In the genomic region with DNA sequence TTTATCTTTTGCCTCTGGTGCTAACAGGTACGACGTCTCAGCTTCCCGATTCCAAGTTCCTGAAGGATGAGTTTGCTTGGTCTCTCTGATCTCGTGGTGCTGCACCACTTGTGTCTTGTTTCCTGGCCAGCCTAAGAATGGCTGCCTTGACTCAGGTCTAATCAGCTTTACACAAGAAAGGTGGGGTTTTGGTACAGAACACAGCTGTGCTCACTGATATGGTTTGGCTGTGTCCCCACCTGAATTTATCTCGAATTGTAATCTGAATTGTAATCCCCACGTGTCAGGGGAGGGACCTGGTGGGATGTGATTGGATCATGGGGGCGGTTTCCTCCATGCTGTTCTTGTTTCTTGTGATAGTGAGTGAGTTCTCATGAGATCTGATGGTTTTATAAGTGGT, we compare ENCODE assay signal across 34 cellular contexts.
"Had no signal": no experiment of that assay in that cellular context is flagged by ENCODE, and none has a peak within 500 bp of the region (broad histone marks: within the 10 kb centered on the region; RNA-seq: fewer than 3 reads in every experiment).

No MANE protein-coding gene starts in this region.

- H3K27ac ChIP-seq: ascending aorta, VCaP had no signal

- H3K27me3 ChIP-seq: ascending aorta had no signal

- ATAC-seq: activated CD8-positive, alpha-beta T cell treated with anti-CD3 and anti-CD28 coated beads for 36 hours; activated naive CD8-positive, alpha-beta T cell treated with anti-CD3 and anti-CD28 coated beads, Interleukin-2, amount 50 U/mL, for 24 hours; activated T-cell treated with anti-CD3 and anti-CD28 coated beads, Interleukin-2, amount 50 U/mL, for 4 hours; activated T-cell treated with anti-CD3 and anti-CD28 coated beads, Interleukin-2, amount 50 U/mL, for 72 hours; activated T-helper 17 cell treated with anti-CD3 and anti-CD28 coated beads, Interleukin-2, amount 50 U/mL, for 72 hours had no signal

- H3K9me3 ChIP-seq: ascending aorta had no signal

- H3K4me1 ChIP-seq: ascending aorta had no signal

- H3K4me3 Mint-ChIP-seq: activated B cell treated with CpG ODN at 0.5 μM for 24 hours; activated CD4-positive, alpha-beta memory T cell treated with anti-CD3 and anti-CD28 coated beads for 36 hours; activated CD8-positive, alpha-beta T cell treated with anti-CD3 and anti-CD28 coated beads for 36 hours; activated naive CD4-positive, alpha-beta T cell treated with anti-CD3 and anti-CD28 coated beads for 36 hours; activated naive CD8-positive, alpha-beta T cell; activated naive CD8-positive, alpha-beta T cell treated with anti-CD3 and anti-CD28 coated beads, Interleukin-2, amount 10 ng/mL, durations not matched to agents 7 days and 5 days; activated naive CD8-positive, alpha-beta T cell treated with anti-CD3 and anti-CD28 coated beads, Interleukin-2, amount 50 U/mL, for 24 hours; activated T-cell treated with anti-CD3 and anti-CD28 coated beads, Interleukin-2, amount 50 U/mL, for 4 hours; activated T-cell treated with anti-CD3 and anti-CD28 coated beads, Interleukin-2, amount 50 U/mL, for 72 hours; activated T-helper 1 cell treated with anti-CD3 and anti-CD28 coated beads, Interleukin-12 subunit alpha, Interleukin-12 subunit beta, Interleukin-2, Interleukin-4 antibody, amounts not matched to agents 30 ng/mL and 10 ng/mL and 1 ng/mL, durations not matched to agents 14 hours and 24 hours and 36 hours; activated T-helper 17 cell treated with anti-CD3 and anti-CD28 coated beads, Interleukin-2, amount 50 U/mL, for 72 hours; brain; T-helper 1 cell treated with Interleukin-12 subunit alpha and Interleukin-12 subunit beta and Interleukin-4 antibody, amounts not matched to agents 30 μg/mL and 1 μg/mL, for 36 hours; T-helper 2 cell treated with Interferon-gamma antibody and Interleukin-4, amounts not matched to agents 5 μg/mL and 100 μg/mL, for 36 hours had no signal

- FAIRE-seq: TTC549 had no signal

- DNase-seq: activated B cell treated with CpG ODN at 0.5 μM for 24 hours; activated CD4-positive, alpha-beta memory T cell treated with anti-CD3 and anti-CD28 coated beads for 36 hours; activated CD4-positive, alpha-beta T cell treated with anti-CD3 and anti-CD28 coated beads for 48 hours; activated CD4-positive, alpha-beta T cell treated with anti-CD3 and anti-CD28 coated beads, Interleukin-2, amount 50 U/mL, for 1 hour; activated CD4-positive, alpha-beta T cell treated with anti-CD3 and anti-CD28 coated beads, Interleukin-2, amount 50 U/mL, for 4 hours; activated CD4-positive, CD25-positive, alpha-beta regulatory T cell treated with anti-CD3 and anti-CD28 coated beads, Interleukin-2, amount 50 U/mL, for 72 hours; activated CD8-positive, alpha-beta memory T cell treated with anti-CD3 and anti-CD28 coated beads, Interleukin-2, amount 50 U/mL, for 4 hours; activated CD8-positive, alpha-beta T cell treated with anti-CD3 and anti-CD28 coated beads for 36 hours; activated effector memory CD4-positive, alpha-beta T cell treated with anti-CD3 and anti-CD28 coated beads, Interleukin-2, amount 50 U/mL, for 16 hours; activated gamma-delta T cell treated with Interleukin-2 at 50 U/mL for 16 hours; activated naive CD4-positive, alpha-beta T cell; activated naive CD4-positive, alpha-beta T cell treated with anti-CD3 and anti-CD28 coated beads for 36 hours; activated naive CD4-positive, alpha-beta T cell treated with anti-CD3 and anti-CD28 coated beads, Interleukin-2, amount 50 U/mL, for 16 hours; activated naive CD8-positive, alpha-beta T cell treated with anti-CD3 and anti-CD28 coated beads, Interleukin-2, amount 10 ng/mL, durations not matched to agents 7 days and 5 days; activated naive CD8-positive, alpha-beta T cell treated with anti-CD3 and anti-CD28 coated beads, Interleukin-2, amount 50 U/mL, for 24 hours; activated T-cell treated with anti-CD3 and anti-CD28 coated beads for 4 hours; activated T-cell treated with anti-CD3 and anti-CD28 coated beads, Interleukin-2, amount 50 U/mL, for 1 hour; activated T-cell treated with anti-CD3 and anti-CD28 coated beads, Interleukin-2, amount 50 U/mL, for 4 hours; activated T-cell treated with anti-CD3 and anti-CD28 coated beads, Interleukin-2, amount 50 U/mL, for 72 hours; amygdala; anterior cingulate cortex; central memory CD4-positive, alpha-beta T cell; T-helper 1 cell; T-helper 2 cell; T-helper 9 cell had no signal

- H3K27me3 Mint-ChIP-seq: activated naive CD8-positive, alpha-beta T cell treated with anti-CD3 and anti-CD28 coated beads, Interleukin-2, amount 10 ng/mL, durations not matched to agents 7 days and 5 days had no signal

- H3K36me3 ChIP-seq: ascending aorta had no signal

- H3K27ac Mint-ChIP-seq: activated B cell treated with CpG ODN at 0.5 μM for 24 hours; activated CD4-positive, alpha-beta memory T cell treated with anti-CD3 and anti-CD28 coated beads for 36 hours; activated CD8-positive, alpha-beta T cell treated with anti-CD3 and anti-CD28 coated beads for 36 hours; activated naive CD4-positive, alpha-beta T cell treated with anti-CD3 and anti-CD28 coated beads for 36 hours; activated naive CD8-positive, alpha-beta T cell; activated naive CD8-positive, alpha-beta T cell treated with anti-CD3 and anti-CD28 coated beads, Interleukin-2, amount 10 ng/mL, durations not matched to agents 7 days and 5 days; activated naive CD8-positive, alpha-beta T cell treated with anti-CD3 and anti-CD28 coated beads, Interleukin-2, amount 50 U/mL, for 24 hours; activated T-cell treated with anti-CD3 and anti-CD28 coated beads, Interleukin-2, amount 50 U/mL, for 72 hours; activated T-helper 1 cell treated with anti-CD3 and anti-CD28 coated beads, Interleukin-12 subunit alpha, Interleukin-12 subunit beta, Interleukin-2, Interleukin-4 antibody, amounts not matched to agents 30 ng/mL and 10 ng/mL and 1 ng/mL, durations not matched to agents 14 hours and 24 hours and 36 hours; activated T-helper 17 cell treated with anti-CD3 and anti-CD28 coated beads, Interleukin-2, amount 50 U/mL, for 72 hours; brain; T-helper 1 cell treated with Interleukin-12 subunit alpha and Interleukin-12 subunit beta and Interleukin-4 antibody, amounts not matched to agents 30 μg/mL and 1 μg/mL, for 36 hours; T-helper 2 cell treated with Interferon-gamma antibody and Interleukin-4, amounts not matched to agents 5 μg/mL and 100 μg/mL, for 36 hours had no signal

- H3K4me3 ChIP-seq: ascending aorta had no signal

- H3K9me3 Mint-ChIP-seq: activated B cell treated with CpG ODN at 0.5 μM for 24 hours; activated CD4-positive, alpha-beta memory T cell treated with anti-CD3 and anti-CD28 coated beads for 36 hours; activated CD8-positive, alpha-beta T cell treated with anti-CD3 and anti-CD28 coated beads for 36 hours; activated naive CD4-positive, alpha-beta T cell treated with anti-CD3 and anti-CD28 coated beads for 36 hours; activated naive CD8-positive, alpha-beta T cell treated with anti-CD3 and anti-CD28 coated beads, Interleukin-2, amount 10 ng/mL, durations not matched to agents 7 days and 5 days; activated naive CD8-positive, alpha-beta T cell treated with anti-CD3 and anti-CD28 coated beads, Interleukin-2, amount 50 U/mL, for 24 hours; activated T-cell treated with anti-CD3 and anti-CD28 coated beads, Interleukin-2, amount 50 U/mL, for 4 hours; activated T-helper 1 cell treated with anti-CD3 and anti-CD28 coated beads, Interleukin-12 subunit alpha, Interleukin-12 subunit beta, Interleukin-2, Interleukin-4 antibody, amounts not matched to agents 30 ng/mL and 10 ng/mL and 1 ng/mL, durations not matched to agents 14 hours and 24 hours and 36 hours; activated T-helper 17 cell treated with anti-CD3 and anti-CD28 coated beads, Interleukin-2, amount 50 U/mL, for 72 hours; brain; T-helper 1 cell treated with Interleukin-12 subunit alpha and Interleukin-12 subunit beta and Interleukin-4 antibody, amounts not matched to agents 30 μg/mL and 1 μg/mL, for 36 hours; T-helper 2 cell treated with Interferon-gamma antibody and Interleukin-4, amounts not matched to agents 5 μg/mL and 100 μg/mL, for 36 hours had no signal

- H3K36me3 Mint-ChIP-seq: activated CD4-positive, alpha-beta memory T cell treated with anti-CD3 and anti-CD28 coated beads for 36 hours; activated naive CD8-positive, alpha-beta T cell; activated naive CD8-positive, alpha-beta T cell treated with anti-CD3 and anti-CD28 coated beads, Interleukin-2, amount 10 ng/mL, durations not matched to agents 7 days and 5 days; brain had no signal

- H3K4me1 Mint-ChIP-seq: activated B cell treated with CpG ODN at 0.5 μM for 24 hours; activated naive CD8-positive, alpha-beta T cell treated with anti-CD3 and anti-CD28 coated beads, Interleukin-2, amount 10 ng/mL, durations not matched to agents 7 days and 5 days; activated naive CD8-positive, alpha-beta T cell treated with anti-CD3 and anti-CD28 coated beads, Interleukin-2, amount 50 U/mL, for 24 hours; activated T-helper 17 cell treated with anti-CD3 and anti-CD28 coated beads, Interleukin-2, amount 50 U/mL, for 72 hours had no signal
